In genomic region chr5:10073705-10074104, GRCh38 we compare ENCODE assay signal across 32 cellular contexts.
"Had no signal": no experiment of that assay in that cellular context is flagged by ENCODE, and none has a peak within 500 bp of the region (broad histone marks: within the 10 kb centered on the region; RNA-seq: fewer than 3 reads in every experiment).

No MANE protein-coding gene starts in this region.

- H3K9me3 ChIP-seq: adrenal gland, body of pancreas, gastroesophageal sphincter, left ventricle myocardium inferior, mucosa of descending colon, right atrium auricular region, upper lobe of left lung had no signal

- H3K36me3 ChIP-seq: adrenal gland, cardiac muscle cell, gastroesophageal sphincter, left ventricle myocardium inferior, right atrium auricular region, upper lobe of left lung had no signal

- H3K27ac ChIP-seq: adrenal gland, body of pancreas, cardiac muscle cell, gastroesophageal sphincter, hepatocyte, left ventricle myocardium inferior, right atrium auricular region, upper lobe of left lung, VCaP had no signal

- DNase-seq: activated CD4-positive, alpha-beta memory T cell treated with anti-CD3 and anti-CD28 coated beads for 36 hours; activated CD4-positive, alpha-beta T cell treated with anti-CD3 and anti-CD28 coated beads for 48 hours; activated CD8-positive, alpha-beta memory T cell treated with anti-CD3 and anti-CD28 coated beads, Interleukin-2, amount 50 U/mL, for 4 hours; activated effector memory CD4-positive, alpha-beta T cell treated with anti-CD3 and anti-CD28 coated beads, Interleukin-2, amount 50 U/mL, for 16 hours; activated naive CD4-positive, alpha-beta T cell treated with anti-CD3 and anti-CD28 coated beads for 36 hours; activated naive CD8-positive, alpha-beta T cell treated with anti-CD3 and anti-CD28 coated beads for 36 hours; activated T-cell treated with anti-CD3 and anti-CD28 coated beads, Interleukin-2, amount 50 U/mL, for 1 hour; adrenal gland; aorta; body of pancreas; cortex of kidney; effector memory CD8-positive, alpha-beta T cell; erythroblast; islet precursor cell; left ventricle myocardium inferior; mucosa of descending colon; stimulated activated CD4-positive, alpha-beta T cell treated with anti-CD3 and anti-CD28 coated beads, Interleukin-1b, Interleukin-23, amount 100 ng/mL, for 48 hours; stimulated activated CD4-positive, alpha-beta T cell treated with anti-CD3 and anti-CD28 coated beads, Interleukin-4, amount 100 ng/mL, for 4 hours; stimulated activated CD8-positive, alpha-beta memory T cell treated with anti-CD3 and anti-CD28 coated beads, Interleukin-4, amount 100 ng/mL, for 48 hours; stimulated activated naive CD8-positive, alpha-beta T cell treated with anti-CD3 and anti-CD28 coated beads, Interleukin-15, amount 100 ng/mL, for 72 hours; substantia nigra; upper lobe of left lung had no signal

- ATAC-seq: activated CD4-positive, CD25-positive, alpha-beta regulatory T cell treated with anti-CD3 and anti-CD28 coated beads, Interleukin-2, amount 50 U/mL, for 24 hours; body of pancreas; effector memory CD8-positive, alpha-beta T cell; gastroesophageal sphincter; mucosa of descending colon; natural killer cell treated with Interleukin-12 subunit alpha and Interleukin-12 subunit beta and Interleukin-15 and Interleukin-18, amount 100 ng/mL, for 72 hours; stimulated activated memory B cell treated with anti-CD40 and anti-IgM and Interleukin-4, amounts not matched to agents 10 μg/mL and 1 μg/mL and 100 μg/mL, for 72 hours; stimulated activated naive CD8-positive, alpha-beta T cell treated with anti-CD3 and anti-CD28 coated beads, Interleukin-15, amount 100 ng/mL, for 72 hours had no signal

- H3K27me3 ChIP-seq: adrenal gland, body of pancreas, cardiac muscle cell, gastroesophageal sphincter, hepatocyte, right atrium auricular region, upper lobe of left lung had no signal

- H3K4me3 ChIP-seq: adrenal gland, body of pancreas, cardiac muscle cell, gastroesophageal sphincter, hepatocyte, left ventricle myocardium inferior, lung, mucosa of descending colon, right atrium auricular region, smooth muscle cell, upper lobe of left lung had no signal
